9 cellular contexts compared by ENCODE assay signal in genomic region chr1:185646202-185646683, GRCh38.
DNase-seq lines count a peak whose midpoint lies in the region; ATAC-seq, FAIRE-seq and TF ChIP-seq lines count a peak whose summit lies in the region.
"Had no signal": no experiment of that assay in that cellular context is flagged by ENCODE, and none has a peak within 500 bp of the region (broad histone marks: within the 10 kb centered on the region; RNA-seq: fewer than 3 reads in every experiment).

No MANE protein-coding gene starts in this region.

- no peaks in the 10 kb centered on the region for H3F3A ChIP-seq in MM.1S (ENCODE audit: insufficient read depth, low read length)

- 0% methylated on average over 3 of the region's 3 CpGs for WGBS in mammary epithelial cell (ENCODE audit: low coverage, missing lambda C conversion rate)

- H3K9me3 ChIP-seq in mammary epithelial cell (replicated peaks; ENCODE audit: insufficient read depth, low read length) (peaks cover 9% of the 10 kb centered on the region), kidney (ENCODE audit: control insufficient read depth in 1 of 2, low read length in 2 of 2) (peaks cover 0 to 5% of the 10 kb centered on the region in 2 donors), MM.1S (replicated peaks; ENCODE audit: insufficient read depth, low read length) (no peaks in the 10 kb centered on the region)

- dilution Hi-C loops in mammary epithelial cell (cut with HindIII; ENCODE audit: low sequenced_read_pairs), result loop anchor here (10.0 kb wide), 2 partner anchors 81 to 131 kb away; no protein-coding TSS in a partner anchor

- H3K27me3 Mint-ChIP-seq in type B pancreatic cell, result peaks cover 2% of the 10 kb centered on the region

- H3K9ac ChIP-seq in mammary epithelial cell (ENCODE audit: insufficient read depth, low read length), result peak overlapping the region; percentile 64
- H3K9ac ChIP-seq in kidney (ENCODE audit: low read length in 2 of 2), result no peak overlapping the region
- no peak overlapping the region for H3K9ac ChIP-seq in MM.1S (ENCODE audit: low read length)
- H3K9ac ChIP-seq: BLaER1 treated with 17β-estradiol and CSF1 and Interleukin-3, amounts not matched to agents 10 nM and 100 nM had no signal

- FAIRE-seq in kidney (lab: Jason Lieb, UNC), result peak; percentile 98

- H3K9me3 Mint-ChIP-seq in type B pancreatic cell, result peaks cover 4% of the 10 kb centered on the region

- peak overlapping the region; percentile 47 for H3K27ac Mint-ChIP-seq in type B pancreatic cell

- no peak for TF ChIP-seq CTCF in mammary epithelial cell (conservative IDR thresholded peaks at IDR 0.05 in 1 of 2, IDR thresholded peaks at IDR 0.05 in 1 of 2; ENCODE audit: extremely low read depth in 1 of 2, insufficient read depth in 1 of 2, low read depth in 1 of 2, low read length in 2 of 2)
- no peak for TF ChIP-seq CTCF in kidney (IDR thresholded peaks at IDR 0.05; ENCODE audit: borderline replicate concordance, extremely low read depth, insufficient read depth)
- no peak for TF ChIP-seq CTCF in type B pancreatic cell (conservative IDR thresholded peaks at IDR 0.05)
- TF ChIP-seq CTCF in MM.1S (IDR thresholded peaks at IDR 0.05; ENCODE audit: low read length), result no peak

- in situ Hi-C loops in mammary epithelial cell (cut with MboI; ENCODE audit: low sequenced_read_pairs in 2 of 2), result no loop called here

- H3K4me3 Mint-ChIP-seq in type B pancreatic cell, result peak overlapping the region; percentile 53

- no peak for ATAC-seq in GM18909 (IDR thresholded peaks at IDR 0.05; ENCODE audit: poor library complexity, unreplicated experiment)

- intact Hi-C loops in mammary epithelial cell (cut with micrococcal nuclease), result loop anchor here (1.0 to 5.0 kb wide), 2 partner anchors 124 to 329 kb away; partner anchors contain the start of gene IVNS1ABP
- intact Hi-C loops in kidney (cut with DNase I), result no loop called here

- no peaks in the 10 kb centered on the region for H3K36me3 ChIP-seq in mammary epithelial cell (ENCODE audit: insufficient read depth, low read length)
- H3K36me3 ChIP-seq in kidney (ENCODE audit: control insufficient read depth in 1 of 2, insufficient read depth in 2 of 2, low read length in 2 of 2), result no peaks in the 10 kb centered on the region
- H3K36me3 ChIP-seq in MM.1S (replicated peaks; ENCODE audit: insufficient read depth, low read length), result no peaks in the 10 kb centered on the region
- H3K36me3 ChIP-seq: BLaER1 treated with 17β-estradiol and CSF1 and Interleukin-3, amounts not matched to agents 10 nM and 100 nM had no signal

- no peak overlapping the region for H2AFZ ChIP-seq in mammary epithelial cell (ENCODE audit: low read depth, low read length)
- no peak overlapping the region for H2AFZ ChIP-seq in MM.1S (ENCODE audit: low read length)

- CTCF ChIA-PET in mammary epithelial cell (lab: Charles Lee; ENCODE audit: low non-redundant PET), result interaction anchor here (0.5 to 0.9 kb wide), 6 partner anchors 9 to 330 kb away, joined by 3 to 12 read pairs (median 4); partner anchors contain the start of gene IVNS1ABP

- H3K27me3 ChIP-seq in mammary epithelial cell (ENCODE audit: insufficient read depth, low read length) (no peaks in the 10 kb centered on the region), MM.1S (replicated peaks; ENCODE audit: insufficient read depth, low read length) (no peaks in the 10 kb centered on the region)
- H3K27me3 ChIP-seq: BLaER1 treated with 17β-estradiol and CSF1 and Interleukin-3, amounts not matched to agents 10 nM and 100 nM had no signal

- H3K36me3 Mint-ChIP-seq in type B pancreatic cell, result peaks cover 3% of the 10 kb centered on the region

- H3K4me2 ChIP-seq in mammary epithelial cell (ENCODE audit: insufficient read depth, low read depth, low read length) (peak overlapping the region; percentile 75), MM.1S (ENCODE audit: low read depth, low read length) (no peak overlapping the region)
- H3K4me2 ChIP-seq: BLaER1 treated with 17β-estradiol and CSF1 and Interleukin-3, amounts not matched to agents 10 nM and 100 nM had no signal

- BruUV-seq in mammary epithelial cell (replicated peaks; lab: Mats Ljungman, UMichigan), result no TSS peak

- H4K20me1 ChIP-seq in mammary epithelial cell (ENCODE audit: insufficient read depth, low read length), result no peaks in the 10 kb centered on the region
- no peaks in the 10 kb centered on the region for H4K20me1 ChIP-seq in MM.1S (ENCODE audit: insufficient read depth, low read length)
- H4K20me1 ChIP-seq: BLaER1 treated with 17β-estradiol and CSF1 and Interleukin-3, amounts not matched to agents 10 nM and 100 nM had no signal

- no peaks in the 10 kb centered on the region for H3K9me2 ChIP-seq in MM.1S (replicated peaks; ENCODE audit: insufficient read depth, low read length)

- H3K4me3 ChIP-seq in mammary epithelial cell (replicated peaks in 1 of 3; ENCODE audit: insufficient read depth in 1 of 3, low read depth in 2 of 3, low read length in 3 of 3), result peak overlapping the region; percentile 22 to 30 (median 25)
- peak overlapping the region; percentile 5 to 42 for H3K4me3 ChIP-seq in kidney (ENCODE audit: low read length in 2 of 2)
- H3K4me3 ChIP-seq in MM.1S (ENCODE audit: low read length), result no peak overlapping the region
- H3K4me3 ChIP-seq: BLaER1 treated with 17β-estradiol and CSF1 and Interleukin-3, amounts not matched to agents 10 nM and 100 nM had no signal

- no peaks in the 10 kb centered on the region for H3K79me2 ChIP-seq in mammary epithelial cell (ENCODE audit: insufficient read depth, low read length)
- H3K79me2 ChIP-seq in MM.1S (ENCODE audit: low read length), result no peaks in the 10 kb centered on the region

- DNase-seq in NCI-H146 (lab: John Stamatoyannopoulos, UW), result peak; percentile 20
- DNase-seq in NCI-H146 treated with DMSO at 0.1 percent for 48 hours (lab: John Stamatoyannopoulos, UW; ENCODE audit: unreplicated experiment), result no peak
- peak; percentile 74 for DNase-seq in NCI-H2196 (lab: John Stamatoyannopoulos, UW; ENCODE audit: unreplicated experiment)
- peak; percentile 99 for DNase-seq in mammary epithelial cell
- DNase-seq in kidney, result no peak
- DNase-seq in type B pancreatic cell (ENCODE audit: extremely low spot score, unreplicated experiment), result no peak
- DNase-seq in MM.1S, result no peak

- H3K4me1 ChIP-seq in mammary epithelial cell (ENCODE audit: insufficient read depth, low read length) (peaks cover 29% of the 10 kb centered on the region), kidney (ENCODE audit: control insufficient read depth in 1 of 2, insufficient read depth in 1 of 2, low read depth in 1 of 2, low read length in 2 of 2) (peaks cover 3 to 21% of the 10 kb centered on the region in 2 donors), MM.1S (ENCODE audit: low read length) (no peaks in the 10 kb centered on the region)
- H3K4me1 ChIP-seq: BLaER1 treated with 17β-estradiol and CSF1 and Interleukin-3, amounts not matched to agents 10 nM and 100 nM had no signal

- H3K27ac ChIP-seq in mammary epithelial cell (ENCODE audit: insufficient read depth, low read depth, low read length), result peak overlapping the region; percentile 92
- H3K27ac ChIP-seq in kidney (ENCODE audit: low read depth in 2 of 2, low read length in 2 of 2), result peak overlapping the region; percentile 68 to 84
- H3K27ac ChIP-seq in MM.1S (ENCODE audit: low read length), result no peak overlapping the region
- H3K27ac ChIP-seq: BLaER1 treated with 17β-estradiol and CSF1 and Interleukin-3, amounts not matched to agents 10 nM and 100 nM had no signal

- H3K4me1 Mint-ChIP-seq in type B pancreatic cell (ENCODE audit: unreplicated experiment), result peaks cover 20% of the 10 kb centered on the region

Comparison
In these comparisons a context has a peak if more than half of its experiments do, and no peak if none do; other contexts are left out.
1. DNase-seq: peak in NCI-H146 (single experiment), NCI-H2196 (single experiment) and mammary epithelial cell (single experiment); none in NCI-H146 treated with DMSO at 0.1 percent for 48 hours (single experiment), kidney (single experiment), type B pancreatic cell (single experiment) and MM.1S (single experiment).